ENCODE assay signal across 8 cellular contexts in genomic region chr11:65891180-65892136, GRCh38.
DNase-seq lines count a peak whose midpoint lies in the region; ATAC-seq and TF ChIP-seq lines count a peak whose summit lies in the region.

No MANE protein-coding gene starts in this region.

- ATAC-seq in GM21381 (IDR thresholded peaks at IDR 0.05; ENCODE audit: unreplicated experiment) = no peak
- no peak for ATAC-seq in GM18511 (IDR thresholded peaks at IDR 0.05; ENCODE audit: unreplicated experiment)

- peak overlapping the region; percentile 95 for H3K9ac ChIP-seq in OCI-LY3 (ENCODE audit: low read length)

- H3K4me3 ChIP-seq in OCI-LY3 (ENCODE audit: low read length) (peak overlapping the region; percentile 92), astrocyte of the cerebellum (ENCODE audit: low read depth, low read length) (peak overlapping the region; percentile 72)

- peaks cover 4% of the 10 kb centered on the region for H3K36me3 ChIP-seq in OCI-LY3 (replicated peaks; ENCODE audit: low read depth, low read length)

- H3K27me3 ChIP-seq in OCI-LY3 (ENCODE audit: low read depth, low read length) = no peaks in the 10 kb centered on the region

- H4K20me1 ChIP-seq in OCI-LY3 (ENCODE audit: insufficient read depth, low read length) = peaks cover 12% of the 10 kb centered on the region; the same call in 1 of the 2 replicates

- H3K9me3 ChIP-seq in OCI-LY3 (ENCODE audit: insufficient read depth, low read length) = no peaks in the 10 kb centered on the region

- in situ Hi-C loops in astrocyte of the cerebellum (cut with HindIII; ENCODE audit: low sequenced_read_pairs) = no loop called here

- H3K27ac ChIP-seq in OCI-LY3 (ENCODE audit: low read length) = peak overlapping the region; percentile 60

- TF ChIP-seq CTCF in OCI-LY3 (IDR thresholded peaks at IDR 0.05; ENCODE audit: low read depth, low read length) = peak; percentile 77
- TF ChIP-seq CTCF in astrocyte of the cerebellum (IDR thresholded peaks at IDR 0.05; ENCODE audit: low read depth, low read length, missing control alignments) = peak; percentile 34

- H3K4me1 ChIP-seq in OCI-LY3 (ENCODE audit: low read length) = peaks cover 36% of the 10 kb centered on the region

- no peak overlapping the region for H2AFZ ChIP-seq in OCI-LY3 (ENCODE audit: low read depth, low read length)

- DNase-seq in NCI-H510A (lab: John Stamatoyannopoulos, UW) (peak; percentile 41), NCI-H510A treated with DMSO at 0.1 percent for 48 hours (lab: John Stamatoyannopoulos, UW) (no peak), astrocyte of the cerebellum (ENCODE audit: low read depth) (no peak), iris pigment epithelial cell (ENCODE audit: low read depth) (peak; percentile 28)
- DNase-seq in stimulated activated CD8-positive, alpha-beta memory T cell treated with anti-CD3 and anti-CD28 coated beads, Interleukin-4, amount 100 ng/mL, for 48 hours = peak; percentile 70

- peaks cover 37% of the 10 kb centered on the region for H3K79me2 ChIP-seq in OCI-LY3 (ENCODE audit: low read length)

- H3K4me2 ChIP-seq in OCI-LY3 (ENCODE audit: low read length) = peak overlapping the region; percentile 85

Comparison
In these comparisons a context has a peak if more than half of its experiments do, and no peak if none do; other contexts are left out.
1. DNase-seq: peak in NCI-H510A (single experiment), iris pigment epithelial cell (single experiment) and stimulated activated CD8-positive, alpha-beta memory T cell treated with anti-CD3 and anti-CD28 coated beads, Interleukin-4, amount 100 ng/mL, for 48 hours (single experiment); none in NCI-H510A treated with DMSO at 0.1 percent for 48 hours (single experiment) and astrocyte of the cerebellum (single experiment).